8 cellular contexts compared by ENCODE assay signal in genomic region chr2:47783491-47784330, GRCh38. TPM values are rescaled to one million over a fixed set of nuclear protein-coding genes. Genes with fewer than 3 reads are reported as not detected.
DNase-seq lines count a peak whose midpoint lies in the region; ATAC-seq and TF ChIP-seq lines count a peak whose summit lies in the region.

No MANE protein-coding gene starts in this region.

- peaks cover 10% of the 10 kb centered on the region for H3K9me3 ChIP-seq in neuron (ENCODE audit: low read length)

- peak overlapping the region; percentile 96 for H2AFZ ChIP-seq in neuron (ENCODE audit: low read depth, low read length)

- peak; percentile 86 for DNase-seq in DMS53 (lab: John Stamatoyannopoulos, UW)
- no peak for DNase-seq in Jurkat, Clone E6-1 (ENCODE audit: low read depth, low spot score)
- DNase-seq in RWPE1 (ENCODE audit: low spot score), result peak; percentile 78
- DNase-seq in activated effector memory CD4-positive, alpha-beta T cell treated with anti-CD3 and anti-CD28 coated beads, Interleukin-2, amount 50 U/mL, for 16 hours, result peak; percentile 89
- peak; percentile 65 for DNase-seq in fibroblast of villous mesenchyme (ENCODE audit: low read depth)
- peak; percentile 12 for DNase-seq in stromal cell of bone marrow (ENCODE audit: low read depth)

- H3K27ac ChIP-seq in RWPE1, result peak overlapping the region; percentile 96

- H3K4me3 ChIP-seq in Jurkat, Clone E6-1 (ENCODE audit: low read length), result peak overlapping the region; percentile 63
- H3K4me3 ChIP-seq in fibroblast of villous mesenchyme (ENCODE audit: low read depth, low read length) (peak overlapping the region; percentile 86), neuron (ENCODE audit: low read length) (peak overlapping the region; percentile 98)

- peaks cover 22% of the 10 kb centered on the region for H3K36me3 ChIP-seq in neuron (ENCODE audit: insufficient read depth, low read length)

- POLR2A ChIA-PET in RWPE1 (lab: Yijun Ruan, JAX; ENCODE audit: low non-redundant PET), result no interaction called here

- H3K4me1 ChIP-seq in neuron (ENCODE audit: insufficient read depth, low read length), result peaks cover 11% of the 10 kb centered on the region

- peak; percentile 27 for ATAC-seq in GM21717 (IDR thresholded peaks at IDR 0.05; ENCODE audit: unreplicated experiment)

- H3K27me3 ChIP-seq in neuron (ENCODE audit: insufficient read depth, low read length), result no peaks in the 10 kb centered on the region

- CTCF ChIA-PET in RWPE1 (lab: Yijun Ruan, JAX), result interaction anchor here (4.4 kb wide), 1 partner anchor 16 kb away, joined by 23 read pairs; no protein-coding TSS in a partner anchor

- TF ChIP-seq CTCF in RWPE1 (conservative IDR thresholded peaks at IDR 0.05; ENCODE audit: low read depth) (no peak), fibroblast of villous mesenchyme (IDR thresholded peaks at IDR 0.05; ENCODE audit: insufficient read depth, low read depth, low read length) (peak; percentile 4)

RNA-seq across cellular contexts. Expression of gene MSH6, which starts 0.8 kb away (rescaled TPM):
- 42.6 TPM for polyA plus RNA-seq in Jurkat, Clone E6-1 (2012; ENCODE audit: insufficient read depth, insufficient read length)
- total RNA-seq in fibroblast of villous mesenchyme, result 42.2 and 46.2 TPM in 2 replicates
